ENCODE assay signal across 19 cellular contexts in genomic region chr14:98591161-98591560, GRCh38.
"Had no signal": no experiment of that assay in that cellular context is flagged by ENCODE, and none has a peak within 500 bp of the region (broad histone marks: within the 10 kb centered on the region; RNA-seq: fewer than 3 reads in every experiment).

No MANE protein-coding gene starts in this region.

- H3K27ac ChIP-seq: RWPE1 had no signal

- H3K9me3 ChIP-seq: SK-N-SH had no signal

- DNase-seq: KBM-7; MV-4-11; NCI-H1048; NCI-H1105; NCI-H1417; NCI-H1436 treated with DMSO at 0.1 percent for 48 hours; NCI-H1694 treated with DMSO at 0.1 percent for 48 hours; NCI-H1930; NCI-H2081; NCI-H2107; NCI-H2227 treated with DMSO at 0.1 percent for 48 hours; NCI-H524; NCI-H526 treated with DMSO at 0.1 percent for 48 hours; NCI-H748 treated with DMSO at 0.1 percent for 48 hours; NK-92 treated with Interleukin-12 subunit alpha and Interleukin-12 subunit beta, amount 100 ng/mL, for 24 hours; PC-3; SHP77; SK-N-SH had no signal

- H3K4me2 ChIP-seq: SK-N-SH had no signal

- H3K9ac ChIP-seq: SK-N-SH had no signal
